31 cellular contexts compared by ENCODE assay signal in the genomic region with DNA sequence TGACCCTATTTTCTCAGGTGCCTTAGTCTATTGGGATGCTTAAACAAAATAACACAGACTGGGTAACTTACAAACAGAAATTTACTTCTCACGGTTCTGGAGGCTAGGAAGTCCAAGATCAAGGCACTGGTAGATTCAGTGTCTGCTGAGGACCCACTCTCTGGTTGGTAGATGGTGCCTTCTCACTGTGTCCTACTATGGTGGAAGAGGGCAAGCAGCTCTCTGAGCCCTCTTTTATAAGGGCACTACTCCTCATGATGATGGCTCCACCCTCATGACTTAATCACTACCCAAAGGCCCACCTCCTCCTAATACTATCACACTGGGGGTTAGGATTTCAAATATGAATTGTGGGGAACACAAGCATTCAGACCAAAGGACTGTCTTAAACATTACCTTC. TPM values are rescaled to one million over a fixed set of nuclear protein-coding genes. Genes with fewer than 3 reads are reported as not detected.
DNase-seq lines count a peak whose midpoint lies in the region; ATAC-seq, FAIRE-seq and TF ChIP-seq lines count a peak whose summit lies in the region.
"Had no signal": no experiment of that assay in that cellular context is flagged by ENCODE, and none has a peak within 500 bp of the region (broad histone marks: within the 10 kb centered on the region; RNA-seq: fewer than 3 reads in every experiment).

No MANE protein-coding gene starts in this region.

- RAD21 ChIA-PET in GM12878 (lab: Charles Lee; ENCODE audit: unreplicated experiment): interaction anchor here (1.1 to 6.0 kb wide), 9 partner anchors 9 to 348 kb away, joined by 3 to 79 read pairs (median 6); a partner anchor contains a TSS

- H3K23me2 ChIP-seq in H9 (ENCODE audit: insufficient read length, low read depth, low read length, poor library complexity, severe bottlenecking): no peaks in the 10 kb centered on the region

- H3K79me2 ChIP-seq in H9 (ENCODE audit: insufficient read depth, low read length) (no peaks in the 10 kb centered on the region), GM12878 (ENCODE audit: control insufficient read depth, insufficient read depth, low read length) (peaks cover 41% of the 10 kb centered on the region)

- H3K4me1 ChIP-seq in H9 (ENCODE audit: insufficient read depth, low read length) (no peaks in the 10 kb centered on the region; the same call in 1 of the 2 replicates), GM12878 (ENCODE audit: control insufficient read depth, insufficient read depth, low read length) (peaks cover 50% of the 10 kb centered on the region)
- H3K4me1 ChIP-seq: thyroid gland had no signal

- no peak overlapping the region for H2AFZ ChIP-seq in H9 (ENCODE audit: low read length)
- no peak overlapping the region for H2AFZ ChIP-seq in GM12878 (ENCODE audit: control insufficient read depth, low read depth, low read length)

- no CpG with 5 or more reads among the region's 1 CpG for WGBS in H9 (ENCODE audit: extremely low coverage, insufficient read length, low lambda C conversion rate)
- 5% methylated on average over 1 of the region's 1 CpG for whole genome bisulfite sequencing in GM12878 (ENCODE audit: insufficient coverage, insufficient replicate concordance, low lambda C conversion rate, missing lambda C conversion rate)

- SMC1A ChIA-PET in GM12878 (lab: Charles Lee; ENCODE audit: uncharacterized antibody, unreplicated experiment): interaction anchor here (1.0 to 13.2 kb wide), 10 partner anchors 9 to 161 kb away, joined by 3 to 254 read pairs (median 5); a partner anchor contains a TSS

- in situ Hi-C loops in GM12878 (cut with MboI): loop anchor here (10.0 kb wide), 1 partner anchor 592 kb away; a partner anchor contains a TSS

- peak overlapping the region; percentile 75 for H3K4me3 ChIP-seq in GM12878
- H3K4me3 ChIP-seq: esophagus squamous epithelium, K562, MG63, sigmoid colon, SK-N-MC, thyroid gland had no signal

- no peak overlapping the region for H3T11ph ChIP-seq in H9 (ENCODE audit: low read length)

- no peak overlapping the region for H2BK120ac ChIP-seq in H9 (ENCODE audit: low read depth, low read length, poor library complexity, severe bottlenecking)

- no peak overlapping the region for H3K27ac ChIP-seq in H9 (ENCODE audit: insufficient read length, low read depth, low read length)
- H3K27ac ChIP-seq in GM12878 (ENCODE audit: control insufficient read depth, insufficient read depth): peak overlapping the region; percentile 67
- H3K27ac ChIP-seq: esophagus squamous epithelium, sigmoid colon, SK-N-MC, thyroid gland had no signal

- H3K9me3 ChIP-seq in H9 (ENCODE audit: control insufficient read depth, low read depth, low read length): no peaks in the 10 kb centered on the region
- no peaks in the 10 kb centered on the region; the same call in 1 of the 3 replicates for H3K9me3 ChIP-seq in GM12878 (replicated peaks; ENCODE audit: control insufficient read depth, insufficient read depth, low read length)
- H3K9me3 ChIP-seq: esophagus squamous epithelium, MG63, sigmoid colon, thyroid gland had no signal

- H3K79me1 ChIP-seq in H9 (ENCODE audit: insufficient read depth, low read depth, low read length, poor library complexity, severe bottlenecking): peaks cover 5% of the 10 kb centered on the region

- BruUV-seq in GM12878 (replicated peaks; lab: Mats Ljungman, UMichigan): no TSS peak

- no peak overlapping the region for H2BK20ac ChIP-seq in H9 (ENCODE audit: low read depth, low read length, poor library complexity, severe bottlenecking)

- H3K9ac ChIP-seq in H9 (ENCODE audit: extremely low read depth, insufficient read length, low read length) (no peak overlapping the region), GM12878 (ENCODE audit: control insufficient read depth, insufficient read depth, low read length) (peak overlapping the region; percentile 30; the same call in 1 of the 2 replicates)

- H3K4me2 ChIP-seq in H9 (ENCODE audit: insufficient read depth, insufficient read length, low read length): no peak overlapping the region
- H3K4me2 ChIP-seq in GM12878 (ENCODE audit: control insufficient read depth, insufficient read depth): peak overlapping the region; percentile 52

- no peak overlapping the region for H4K8ac ChIP-seq in H9 (replicated peaks; ENCODE audit: insufficient read length, low read depth, low read length)

- no peak overlapping the region for H3K56ac ChIP-seq in H9 (ENCODE audit: insufficient read length, low read depth, low read length)

- peak overlapping the region; percentile 18 for H3K27ac Mint-ChIP-seq in stimulated activated naive CD8-positive, alpha-beta T cell treated with anti-CD3 and anti-CD28 coated beads, Interleukin-15, Interleukin-2, amounts not matched to agents 100 ng/mL and 50 ng/mL, for 24 hours
- H3K27ac Mint-ChIP-seq in stimulated activated naive CD8-positive, alpha-beta T cell treated with anti-CD3 and anti-CD28 coated beads, Interleukin-15, amount 100 ng/mL, for 72 hours: no peak overlapping the region
- H3K27ac Mint-ChIP-seq in H9: peak overlapping the region in 2 of 3 experiments; percentile 15 to 60; a peak in 3 of 7 replicates

- CTCF ChIA-PET in GM12878 (lab: Yijun Ruan, JAX): interaction anchor here (0.8 to 8.3 kb wide), 5 partner anchors 8 to 345 kb away, joined by 3 to 65 read pairs (median 8); no protein-coding TSS in a partner anchor

- POLR2A ChIA-PET in GM12878 (lab: Charles Lee): interaction anchor here (0.9 to 8.2 kb wide), 7 partner anchors 8 to 158 kb away, joined by 3 to 104 read pairs (median 14); a partner anchor contains a TSS

- H3K27me3 Mint-ChIP-seq in stimulated activated naive CD8-positive, alpha-beta T cell treated with anti-CD3 and anti-CD28 coated beads, Interleukin-15, Interleukin-2, amounts not matched to agents 100 ng/mL and 50 ng/mL, for 24 hours: no peaks in the 10 kb centered on the region
- H3K27me3 Mint-ChIP-seq in stimulated activated naive CD8-positive, alpha-beta T cell treated with anti-CD3 and anti-CD28 coated beads, Interleukin-15, amount 100 ng/mL, for 72 hours: no peaks in the 10 kb centered on the region
- no peaks in the 10 kb centered on the region for H3K27me3 Mint-ChIP-seq in H9 (ENCODE audit: low read depth)

- H3K27me3 ChIP-seq in H9 (ENCODE audit: insufficient read depth, low read length) (no peaks in the 10 kb centered on the region), GM12878 (replicated peaks in 1 of 2; ENCODE audit: control insufficient read depth in 2 of 2, insufficient read depth in 2 of 2, low read length in 1 of 2) (no peaks in the 10 kb centered on the region)
- H3K27me3 ChIP-seq: esophagus squamous epithelium, MG63, sigmoid colon, thyroid gland had no signal

- ATAC-seq in stimulated activated naive CD8-positive, alpha-beta T cell treated with anti-CD3 and anti-CD28 coated beads, Interleukin-15, amount 100 ng/mL, for 72 hours: no peak
- ATAC-seq in GM12878 (peak; percentile 27), HG03342 (IDR thresholded peaks at IDR 0.05; ENCODE audit: unreplicated experiment) (no peak)
- ATAC-seq: left cardiac atrium; stimulated activated naive CD8-positive, alpha-beta T cell treated with anti-CD3 and anti-CD28 coated beads, Interleukin-15, Interleukin-2, amounts not matched to agents 100 U/mL and 50 U/mL, for 24 hours had no signal

- H3K18ac ChIP-seq in H9 (ENCODE audit: insufficient read length, low read depth, low read length): no peak overlapping the region

- no peak for FAIRE-seq in GM12878 (lab: Jason Lieb, UNC)
- FAIRE-seq: frontal cortex, H1, K562 had no signal

- H3K23ac ChIP-seq in H9 (ENCODE audit: insufficient read length, low read depth, low read length): no peak overlapping the region

- no peaks in the 10 kb centered on the region for H3K36me3 ChIP-seq in GM12878 (ENCODE audit: control insufficient read depth in 2 of 2, insufficient read depth in 2 of 2, low read length in 1 of 2)
- H3K36me3 ChIP-seq: MG63, sigmoid colon, thyroid gland had no signal

- no peak overlapping the region for H4K5ac ChIP-seq in H9 (ENCODE audit: insufficient read length, low read depth, low read length)

- no peaks in the 10 kb centered on the region for H3K36me3 Mint-ChIP-seq in stimulated activated naive CD8-positive, alpha-beta T cell treated with anti-CD3 and anti-CD28 coated beads, Interleukin-15, Interleukin-2, amounts not matched to agents 100 ng/mL and 50 ng/mL, for 24 hours (ENCODE audit: low read depth)
- peaks cover 2 to 14% (median 7%) of the 10 kb centered on the region in 3 experiments; a peak in 3 of 7 replicates for H3K36me3 Mint-ChIP-seq in H9 (ENCODE audit: insufficient read depth in 1 of 3, low read depth in 3 of 3)

- peak; percentile 73 for TF ChIP-seq POLR2A in GM12878 (IDR thresholded peaks at IDR 0.05; ENCODE audit: low read depth, low read length)

- H3K9me3 Mint-ChIP-seq in stimulated activated naive CD8-positive, alpha-beta T cell treated with anti-CD3 and anti-CD28 coated beads, Interleukin-15, Interleukin-2, amounts not matched to agents 100 ng/mL and 50 ng/mL, for 24 hours: no peaks in the 10 kb centered on the region
- H3K9me3 Mint-ChIP-seq in stimulated activated naive CD8-positive, alpha-beta T cell treated with anti-CD3 and anti-CD28 coated beads, Interleukin-15, amount 100 ng/mL, for 72 hours: no peaks in the 10 kb centered on the region
- H3K9me3 Mint-ChIP-seq in H9: no peaks in the 10 kb centered on the region
- H3K9me3 Mint-ChIP-seq: neural crest cell had no signal

- TF ChIP-seq CTCF in H9 (conservative IDR thresholded peaks at IDR 0.05) (no peak), GM12878 (IDR thresholded peaks at IDR 0.05 in 2 of 3, conservative IDR thresholded peaks at IDR 0.05 in 1 of 3; ENCODE audit: control insufficient read depth in 2 of 3, extremely low read depth in 1 of 3, insufficient read depth in 1 of 3, low read depth in 3 of 3, low read length in 3 of 3) (no peak)

- intact Hi-C loops in GM12878 (cut with micrococcal nuclease; ENCODE audit: unreplicated experiment): loop anchor here (1.0 to 10.0 kb wide), 2 partner anchors 14 to 568 kb away; a partner anchor contains a TSS

- no peak overlapping the region for H2BK12ac ChIP-seq in H9 (ENCODE audit: insufficient read length, low read depth, low read length)

- no peak overlapping the region for H2BK5ac ChIP-seq in H9 (ENCODE audit: insufficient read length, low read length)

- H3K14ac ChIP-seq in H9 (ENCODE audit: insufficient read depth, low read length): no peak overlapping the region

- no peak overlapping the region for H2BK15ac ChIP-seq in H9 (ENCODE audit: low read depth, low read length)

- TF ChIP-seq RAD21 in GM12878 (IDR thresholded peaks at IDR 0.05; ENCODE audit: insufficient read depth, low read depth, low read length): no peak

- no peak overlapping the region for H4K91ac ChIP-seq in H9 (ENCODE audit: insufficient read length, low read depth, low read length)

- no peak overlapping the region for H3K4ac ChIP-seq in H9 (ENCODE audit: low read depth, low read length)

- no peak overlapping the region for H2AK5ac ChIP-seq in H9 (ENCODE audit: insufficient read length, low read length)

- H4K20me1 ChIP-seq in H9 (ENCODE audit: control insufficient read depth, insufficient read depth, insufficient read length): no peaks in the 10 kb centered on the region
- no peaks in the 10 kb centered on the region for H4K20me1 ChIP-seq in GM12878 (ENCODE audit: control insufficient read depth, insufficient read depth)

- H3K4me3 Mint-ChIP-seq in stimulated activated naive CD8-positive, alpha-beta T cell treated with anti-CD3 and anti-CD28 coated beads, Interleukin-15, Interleukin-2, amounts not matched to agents 100 ng/mL and 50 ng/mL, for 24 hours: no peak overlapping the region
- no peak overlapping the region for H3K4me3 Mint-ChIP-seq in stimulated activated naive CD8-positive, alpha-beta T cell treated with anti-CD3 and anti-CD28 coated beads, Interleukin-15, amount 100 ng/mL, for 72 hours
- H3K4me3 Mint-ChIP-seq in H9: no peak overlapping the region
- H3K4me3 Mint-ChIP-seq: neural crest cell had no signal

- peaks cover 28% of the 10 kb centered on the region for H3K4me1 Mint-ChIP-seq in stimulated activated naive CD8-positive, alpha-beta T cell treated with anti-CD3 and anti-CD28 coated beads, Interleukin-15, Interleukin-2, amounts not matched to agents 100 ng/mL and 50 ng/mL, for 24 hours (ENCODE audit: low read depth)
- H3K4me1 Mint-ChIP-seq in stimulated activated naive CD8-positive, alpha-beta T cell treated with anti-CD3 and anti-CD28 coated beads, Interleukin-15, amount 100 ng/mL, for 72 hours: no peaks in the 10 kb centered on the region
- peaks cover 11 to 13% of the 10 kb centered on the region in 2 experiments for H3K4me1 Mint-ChIP-seq in H9
- H3K4me1 Mint-ChIP-seq: neural crest cell had no signal

- DNase-seq in stimulated activated naive CD8-positive, alpha-beta T cell treated with anti-CD3 and anti-CD28 coated beads, Interleukin-15, amount 100 ng/mL, for 72 hours: no peak
- DNase-seq in H9: no peak
- no peak for DNase-seq in GM12878 (ENCODE audit: low read depth, low spot score)
- DNase-seq in putamen (ENCODE audit: low spot score): no peak
- no peak for DNase-seq in effector CD8-positive, alpha-beta T cell (lab: John Stamatoyannopoulos, UW)
- no peak for DNase-seq in NCI-H1930 (lab: John Stamatoyannopoulos, UW)
- DNase-seq: activated CD4-positive, alpha-beta T cell treated with anti-CD3 and anti-CD28 coated beads for 48 hours; activated effector memory CD4-positive, alpha-beta T cell treated with anti-CD3 and anti-CD28 coated beads, Interleukin-2, amount 50 U/mL, for 16 hours; activated T-cell treated with anti-CD3 and anti-CD28 coated beads, Interleukin-2, amount 50 U/mL, for 1 hour; caudate nucleus; cortex of kidney; DMS153; esophagus squamous epithelium; hippocampal formation; left cardiac atrium; mammary epithelial cell; MG63; NCI-H345; NCI-H748 treated with DMSO at 0.1 percent for 48 hours; posterior cingulate gyrus; sigmoid colon; stimulated activated naive CD8-positive, alpha-beta T cell treated with anti-CD3 and anti-CD28 coated beads, Interleukin-15, Interleukin-2, amounts not matched to agents 100 U/mL and 50 U/mL, for 24 hours; T-helper 2 cell; thyroid gland had no signal

- no peak for TF ChIP-seq EP300 in GM12878 (IDR thresholded peaks at IDR 0.05; ENCODE audit: borderline replicate concordance in 1 of 2, control insufficient read depth in 1 of 2, low read depth in 2 of 2, low read length in 2 of 2)

RNA-seq across cellular contexts. Expression of a gene that starts 11.8 kb away (rescaled TPM):
- total RNA-seq in H9 (2021): 19.4 and 21.3 TPM in 2 replicates
- 18.3 and 21.1 TPM in 2 replicates for total RNA-seq in GM12878 (2013; cell fraction: nucleolus; rRNA removed)
- total RNA-seq in GM12878 (2014; rRNA removed): 125 and 226 TPM in 2 replicates
- 184 and 186 TPM in 2 replicates for total RNA-seq in GM12878 (2014; rRNA removed; fragmentation: Illumina TruSeq; extraction: Trizol)
- 182 and 190 TPM in 2 replicates for total RNA-seq in GM12878 (2021)
- 31.2 TPM for polyA plus RNA-seq in GM12878 (2011; ENCODE audit: low read depth)
- 475 and 622 TPM in 2 replicates for polyA plus RNA-seq in GM12878 (2011; rRNA removed)
- polyA plus RNA-seq in GM12878 (2011; cell fraction: cytosol; rRNA removed): 192 and 213 TPM in 2 replicates
- polyA plus RNA-seq in GM12878 (2011; cell fraction: nucleus; rRNA removed): 94.6 and 109 TPM in 2 replicates
- polyA plus RNA-seq in GM12878 (2012): 72.3 and 88.3 TPM in 2 replicates
- polyA plus RNA-seq in GM12878 (2014; fragmentation: Illumina TruSeq; extraction: Trizol): 208 and 257 TPM in 2 replicates
- 100 to 1,000 TPM; 585 to 671 TPM for polyA plus RNA-seq in GM12878 (2014; fragmentation: Nextera tagmentation; extraction: Ambion mirVana)
- 92.3 and 161 TPM in 2 replicates for polyA plus RNA-seq in GM12878 (2014; rRNA removed)
- 100 to 1,000 TPM; 144 to 173 TPM for polyA plus RNA-seq in GM12878 (2016; fragmentation: Nextera tagmentation; extraction: Ambion mirVana)
- polyA minus RNA-seq in GM12878 (2011; rRNA and poly(A)+ RNA removed): 420 and 536 TPM in 2 replicates
- 87.4 and 119 TPM in 2 replicates for polyA minus RNA-seq in GM12878 (2011; cell fraction: cytosol; rRNA and poly(A)+ RNA removed)
- 10.2 and 13.1 TPM in 2 replicates for polyA minus RNA-seq in GM12878 (2011; cell fraction: nucleus; rRNA and poly(A)+ RNA removed)

Comparison
In these comparisons a context has a peak if more than half of its experiments do, and no peak if none do; other contexts are left out.
1. H3K27ac Mint-ChIP-seq: peak in stimulated activated naive CD8-positive, alpha-beta T cell treated with anti-CD3 and anti-CD28 coated beads, Interleukin-15, Interleukin-2, amounts not matched to agents 100 ng/mL and 50 ng/mL, for 24 hours (single experiment) and H9 (2 of 3); none in stimulated activated naive CD8-positive, alpha-beta T cell treated with anti-CD3 and anti-CD28 coated beads, Interleukin-15, amount 100 ng/mL, for 72 hours (0 of 2).